19 cellular contexts compared by ENCODE assay signal in genomic region chr11:58615556-58615955, GRCh38.
"Had no signal": no experiment of that assay in that cellular context is flagged by ENCODE, and none has a peak within 500 bp of the region (broad histone marks: within the 10 kb centered on the region; RNA-seq: fewer than 3 reads in every experiment).

No MANE protein-coding gene starts in this region.

- H3K27ac ChIP-seq: colonic mucosa, foreskin keratinocyte, left lung, lower lobe of right lung had no signal

- H3K4me3 ChIP-seq: colonic mucosa, left lung, lower lobe of right lung had no signal

- H3K27me3 ChIP-seq: colonic mucosa, foreskin keratinocyte, left lung had no signal

- H3K4me3 Mint-ChIP-seq: endodermal cell; immature natural killer cell; naive B cell; neural crest cell; stimulated activated effector memory CD8-positive, alpha-beta T cell treated with anti-CD3 and anti-CD28 coated beads, Interleukin-12 subunit alpha, Interleukin-12 subunit beta, amount 100 ng/mL, for 72 hours; stimulated activated naive CD8-positive, alpha-beta T cell treated with anti-CD3 and anti-CD28 coated beads, Interleukin-15, amount 100 ng/mL, for 72 hours; type B pancreatic cell had no signal

- H3K9me3 Mint-ChIP-seq: endodermal cell; immature natural killer cell; naive B cell; neural crest cell; stimulated activated effector memory CD8-positive, alpha-beta T cell treated with anti-CD3 and anti-CD28 coated beads, Interleukin-12 subunit alpha, Interleukin-12 subunit beta, amount 100 ng/mL, for 72 hours; stimulated activated naive CD8-positive, alpha-beta T cell treated with anti-CD3 and anti-CD28 coated beads, Interleukin-15, amount 100 ng/mL, for 72 hours; type B pancreatic cell had no signal

- ATAC-seq: foreskin keratinocyte; left lung; lower lobe of right lung; right cardiac atrium; stimulated activated effector memory CD8-positive, alpha-beta T cell treated with anti-CD3 and anti-CD28 coated beads, Interleukin-12 subunit alpha, Interleukin-12 subunit beta, amount 100 ng/mL, for 72 hours; stimulated activated naive CD8-positive, alpha-beta T cell treated with anti-CD3 and anti-CD28 coated beads, Interleukin-15, amount 100 ng/mL, for 72 hours had no signal

- H3K27ac Mint-ChIP-seq: endodermal cell; stimulated activated effector memory CD8-positive, alpha-beta T cell treated with anti-CD3 and anti-CD28 coated beads, Interleukin-12 subunit alpha, Interleukin-12 subunit beta, amount 100 ng/mL, for 72 hours; type B pancreatic cell had no signal

- DNase-seq: colonic mucosa; dermis blood vessel endothelial cell; effector CD4-positive, alpha-beta T cell; endodermal cell; erythroblast; foreskin keratinocyte; immature natural killer cell; left lung; lower lobe of right lung; mesendoderm; naive B cell; posterior cingulate gyrus; right cardiac atrium; stimulated activated CD4-positive, alpha-beta T cell treated with anti-CD3 and anti-CD28 coated beads, Interleukin-4, amount 100 ng/mL, for 1 hour; stimulated activated CD8-positive, alpha-beta memory T cell treated with anti-CD3 and anti-CD28 coated beads, Interleukin-4, amount 100 ng/mL, for 48 hours; stimulated activated naive CD8-positive, alpha-beta T cell treated with anti-CD3 and anti-CD28 coated beads, Interleukin-15, amount 100 ng/mL, for 72 hours had no signal

- H3K4me1 Mint-ChIP-seq: neural crest cell had no signal

- H3K9me3 ChIP-seq: colonic mucosa, left lung, lower lobe of right lung had no signal

- H3K4me1 ChIP-seq: colonic mucosa, left lung, lower lobe of right lung had no signal

- H3K27me3 Mint-ChIP-seq: naive B cell; stimulated activated naive CD8-positive, alpha-beta T cell treated with anti-CD3 and anti-CD28 coated beads, Interleukin-15, amount 100 ng/mL, for 72 hours; type B pancreatic cell had no signal
